1 cellular context compared by ENCODE assay signal in the genomic region with DNA sequence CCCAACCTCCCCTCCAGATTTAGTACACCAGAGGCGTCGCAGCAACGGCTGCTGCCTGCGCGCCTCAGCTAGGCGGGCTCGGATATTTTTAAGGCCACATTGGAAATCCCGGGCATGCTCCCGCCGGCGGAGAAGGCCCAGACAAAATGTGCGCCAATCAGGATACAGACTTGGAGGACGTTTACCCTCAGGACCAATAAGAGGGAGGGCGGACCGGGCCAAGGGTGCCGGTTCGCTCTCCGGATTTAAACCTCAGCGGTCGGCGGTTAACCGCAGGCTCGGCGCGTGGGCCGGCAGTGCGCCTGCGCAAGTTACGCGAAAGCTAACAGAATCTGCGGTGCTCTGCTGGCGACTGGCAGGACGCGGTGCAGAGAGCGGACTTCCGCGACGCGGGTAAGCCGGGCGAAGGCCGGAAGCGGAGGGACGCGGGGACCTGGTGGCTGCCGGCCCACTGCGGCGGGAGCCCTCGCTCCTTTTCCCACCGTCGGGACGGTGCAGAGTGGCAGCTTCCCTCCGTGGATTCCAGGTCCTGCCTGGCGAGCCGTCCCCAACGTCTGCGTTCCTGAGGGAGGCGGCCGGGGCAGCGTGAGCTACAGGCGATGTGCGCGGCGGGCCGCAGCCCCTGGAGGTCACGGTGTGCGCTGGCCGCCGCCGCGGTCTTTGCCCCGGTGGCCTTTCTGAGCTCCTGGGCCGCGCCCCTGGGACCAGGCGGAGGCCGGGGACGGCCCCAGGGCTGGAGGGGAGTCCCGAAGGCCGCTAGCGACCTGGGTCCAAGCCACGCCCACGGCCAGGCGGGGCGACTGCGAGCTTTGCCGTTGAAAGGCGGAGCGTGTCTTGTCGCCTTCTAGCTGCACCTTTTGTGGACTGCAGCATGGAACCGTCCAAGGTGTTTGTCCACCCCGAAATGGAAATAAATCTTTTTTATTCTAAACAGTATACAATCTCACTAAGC.
TF ChIP-seq lines count a peak whose summit lies in the region.

A gene with protein sequence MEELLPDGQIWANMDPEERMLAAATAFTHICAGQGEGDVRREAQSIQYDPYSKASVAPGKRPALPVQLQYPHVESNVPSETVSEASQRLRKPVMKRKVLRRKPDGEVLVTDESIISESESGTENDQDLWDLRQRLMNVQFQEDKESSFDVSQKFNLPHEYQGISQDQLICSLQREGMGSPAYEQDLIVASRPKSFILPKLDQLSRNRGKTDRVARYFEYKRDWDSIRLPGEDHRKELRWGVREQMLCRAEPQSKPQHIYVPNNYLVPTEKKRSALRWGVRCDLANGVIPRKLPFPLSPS (plus strand): TSS at position 296 of the 952 bp plus-strand sequence. CDS start 11,701 bp downstream, outside the sequence.

TF ChIP-seq in K562, 482 proteins besides CTCF, POLR2A, EP300 and RAD21 (continued from another document and continues in another):
- TF ChIP-seq, protein P1, sequence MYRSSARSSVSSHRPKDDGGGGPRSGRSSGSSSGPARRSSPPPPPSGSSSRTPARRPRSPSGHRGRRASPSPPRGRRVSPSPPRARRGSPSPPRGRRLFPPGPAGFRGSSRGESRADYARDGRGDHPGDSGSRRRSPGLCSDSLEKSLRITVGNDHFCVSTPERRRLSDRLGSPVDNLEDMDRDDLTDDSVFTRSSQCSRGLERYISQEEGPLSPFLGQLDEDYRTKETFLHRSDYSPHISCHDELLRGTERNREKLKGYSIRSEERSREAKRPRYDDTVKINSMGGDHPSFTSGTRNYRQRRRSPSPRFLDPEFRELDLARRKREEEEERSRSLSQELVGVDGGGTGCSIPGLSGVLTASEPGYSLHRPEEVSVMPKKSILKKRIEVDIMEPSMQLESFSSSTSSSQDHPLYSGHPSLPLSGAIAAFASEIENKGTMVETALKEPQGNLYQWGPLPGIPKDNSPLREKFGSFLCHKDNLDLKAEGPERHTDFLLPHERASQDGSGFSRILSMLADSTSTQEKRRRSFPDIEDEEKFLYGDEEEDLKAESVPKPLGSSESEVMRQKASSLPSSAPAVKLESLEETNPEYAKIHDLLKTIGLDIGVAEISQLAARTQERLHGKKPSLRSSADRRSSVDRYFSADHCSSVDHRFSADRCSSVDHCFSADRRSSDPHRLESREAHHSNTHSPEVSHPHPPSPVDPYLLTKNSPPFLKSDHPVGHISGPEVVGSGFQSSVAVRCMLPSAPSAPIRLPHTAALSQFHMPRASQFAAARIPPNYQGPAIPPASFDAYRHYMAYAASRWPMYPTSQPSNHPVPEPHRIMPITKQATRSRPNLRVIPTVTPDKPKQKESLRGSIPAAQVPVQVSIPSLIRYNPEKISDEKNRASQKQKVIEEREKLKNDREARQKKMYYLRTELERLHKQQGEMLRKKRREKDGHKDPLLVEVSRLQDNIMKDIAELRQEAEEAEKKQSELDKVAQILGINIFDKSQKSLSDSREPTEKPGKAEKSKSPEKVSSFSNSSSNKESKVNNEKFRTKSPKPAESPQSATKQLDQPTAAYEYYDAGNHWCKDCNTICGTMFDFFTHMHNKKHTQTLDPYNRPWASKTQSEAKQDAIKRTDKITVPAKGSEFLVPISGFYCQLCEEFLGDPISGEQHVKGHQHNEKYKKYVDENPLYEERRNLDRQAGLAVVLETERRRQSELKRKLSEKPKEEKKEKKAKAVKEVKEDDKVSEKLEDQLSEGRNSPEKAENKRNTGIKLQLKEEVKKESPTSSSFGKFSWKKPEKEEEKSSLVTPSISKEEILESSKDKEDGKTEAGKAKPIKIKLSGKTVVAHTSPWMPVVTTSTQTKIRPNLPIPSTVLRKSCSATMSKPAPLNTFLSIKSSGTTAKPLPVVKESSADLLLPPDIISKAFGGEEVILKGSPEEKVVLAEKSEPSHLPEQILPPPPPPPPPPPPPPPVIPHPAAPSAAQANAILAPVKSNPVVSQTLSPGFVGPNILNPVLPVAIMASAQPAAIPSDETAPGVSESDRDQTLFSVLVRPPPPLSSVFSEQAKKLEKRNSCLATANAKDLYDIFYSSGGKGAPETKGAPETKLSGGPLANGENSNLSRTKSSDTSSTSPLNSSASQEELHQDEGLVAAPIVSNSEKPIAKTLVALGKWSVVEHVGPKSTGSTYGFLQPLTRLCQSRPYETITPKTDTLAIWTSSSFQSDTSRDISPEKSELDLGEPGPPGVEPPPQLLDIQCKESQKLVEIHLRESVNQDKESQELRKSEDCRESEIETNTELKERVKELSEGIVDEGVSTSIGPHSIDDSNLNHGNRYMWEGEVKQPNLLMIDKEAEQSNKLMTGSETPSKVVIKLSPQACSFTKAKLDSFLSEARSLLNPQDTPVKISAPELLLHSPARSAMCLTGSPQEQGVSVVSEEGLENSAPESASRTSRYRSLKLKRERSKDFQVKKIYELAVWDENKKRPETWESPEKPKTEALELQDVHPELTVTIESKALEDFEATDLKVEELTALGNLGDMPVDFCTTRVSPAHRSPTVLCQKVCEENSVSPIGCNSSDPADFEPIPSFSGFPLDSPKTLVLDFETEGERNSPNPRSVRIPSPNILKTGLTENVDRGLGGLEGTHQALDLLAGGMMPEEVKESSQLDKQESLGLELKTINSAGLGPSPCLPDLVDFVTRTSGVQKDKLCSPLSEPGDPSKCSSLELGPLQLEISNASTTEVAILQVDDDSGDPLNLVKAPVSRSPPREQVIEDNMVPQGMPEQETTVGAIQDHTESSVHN (IDR thresholded peaks at IDR 0.05; ENCODE audit: borderline replicate concordance in 1 of 2, low read depth in 1 of 2), result no peak
- no peak for TF ChIP-seq FUS (optimal IDR thresholded peaks at IDR 0.05; ENCODE audit: low read depth, low read length)
- TF ChIP-seq HOXB6 (CRISPR knock-in tag; IDR thresholded peaks at IDR 0.05; ENCODE audit: borderline replicate concordance), result no peak
- TF ChIP-seq, protein P2, sequence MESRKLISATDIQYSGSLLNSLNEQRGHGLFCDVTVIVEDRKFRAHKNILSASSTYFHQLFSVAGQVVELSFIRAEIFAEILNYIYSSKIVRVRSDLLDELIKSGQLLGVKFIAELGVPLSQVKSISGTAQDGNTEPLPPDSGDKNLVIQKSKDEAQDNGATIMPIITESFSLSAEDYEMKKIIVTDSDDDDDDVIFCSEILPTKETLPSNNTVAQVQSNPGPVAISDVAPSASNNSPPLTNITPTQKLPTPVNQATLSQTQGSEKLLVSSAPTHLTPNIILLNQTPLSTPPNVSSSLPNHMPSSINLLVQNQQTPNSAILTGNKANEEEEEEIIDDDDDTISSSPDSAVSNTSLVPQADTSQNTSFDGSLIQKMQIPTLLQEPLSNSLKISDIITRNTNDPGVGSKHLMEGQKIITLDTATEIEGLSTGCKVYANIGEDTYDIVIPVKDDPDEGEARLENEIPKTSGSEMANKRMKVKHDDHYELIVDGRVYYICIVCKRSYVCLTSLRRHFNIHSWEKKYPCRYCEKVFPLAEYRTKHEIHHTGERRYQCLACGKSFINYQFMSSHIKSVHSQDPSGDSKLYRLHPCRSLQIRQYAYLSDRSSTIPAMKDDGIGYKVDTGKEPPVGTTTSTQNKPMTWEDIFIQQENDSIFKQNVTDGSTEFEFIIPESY (CRISPR knock-in tag; IDR thresholded peaks at IDR 0.05), result peak; percentile 29; the same call in 1 of the 2 replicates
- TF ChIP-seq ELF2 (CRISPR knock-in tag; IDR thresholded peaks at IDR 0.05), result peak; percentile 75; the same call in 1 of the 2 replicates
- TF ChIP-seq PTBP1 (IDR thresholded peaks at IDR 0.05; ENCODE audit: low read depth, low read length), result no peak
- no peak for TF ChIP-seq WHSC1 (IDR thresholded peaks at IDR 0.05; ENCODE audit: low read length)
- TF ChIP-seq, protein P3, sequence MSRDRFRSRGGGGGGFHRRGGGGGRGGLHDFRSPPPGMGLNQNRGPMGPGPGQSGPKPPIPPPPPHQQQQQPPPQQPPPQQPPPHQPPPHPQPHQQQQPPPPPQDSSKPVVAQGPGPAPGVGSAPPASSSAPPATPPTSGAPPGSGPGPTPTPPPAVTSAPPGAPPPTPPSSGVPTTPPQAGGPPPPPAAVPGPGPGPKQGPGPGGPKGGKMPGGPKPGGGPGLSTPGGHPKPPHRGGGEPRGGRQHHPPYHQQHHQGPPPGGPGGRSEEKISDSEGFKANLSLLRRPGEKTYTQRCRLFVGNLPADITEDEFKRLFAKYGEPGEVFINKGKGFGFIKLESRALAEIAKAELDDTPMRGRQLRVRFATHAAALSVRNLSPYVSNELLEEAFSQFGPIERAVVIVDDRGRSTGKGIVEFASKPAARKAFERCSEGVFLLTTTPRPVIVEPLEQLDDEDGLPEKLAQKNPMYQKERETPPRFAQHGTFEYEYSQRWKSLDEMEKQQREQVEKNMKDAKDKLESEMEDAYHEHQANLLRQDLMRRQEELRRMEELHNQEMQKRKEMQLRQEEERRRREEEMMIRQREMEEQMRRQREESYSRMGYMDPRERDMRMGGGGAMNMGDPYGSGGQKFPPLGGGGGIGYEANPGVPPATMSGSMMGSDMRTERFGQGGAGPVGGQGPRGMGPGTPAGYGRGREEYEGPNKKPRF (IDR thresholded peaks at IDR 0.05; ENCODE audit: low read depth, low read length), result no peak
- TF ChIP-seq NR2C1 (IDR thresholded peaks at IDR 0.05), result no peak
- TF ChIP-seq NR2C1 (tag; IDR thresholded peaks at IDR 0.05), result no peak
- TF ChIP-seq MAFG (tag; conservative IDR thresholded peaks at IDR 0.05), result no peak
- TF ChIP-seq SP1 (CRISPR knock-in tag; IDR thresholded peaks at IDR 0.05), result no peak
- TF ChIP-seq ARID1B (IDR thresholded peaks at IDR 0.05), result peak; percentile 11; the same call in 1 of the 2 replicates
- TF ChIP-seq CC2D1A (IDR thresholded peaks at IDR 0.05), result peak; percentile 97
- 0 out of 2 replicates have a peak, but pooled peaks have one; percentile 41 for TF ChIP-seq ZSCAN29 (IDR thresholded peaks at IDR 0.05)
- TF ChIP-seq POLR2H (tag; IDR thresholded peaks at IDR 0.05; ENCODE audit: low read depth), result peak; percentile 25; the same call in 1 of the 2 replicates
- TF ChIP-seq, protein P4, sequence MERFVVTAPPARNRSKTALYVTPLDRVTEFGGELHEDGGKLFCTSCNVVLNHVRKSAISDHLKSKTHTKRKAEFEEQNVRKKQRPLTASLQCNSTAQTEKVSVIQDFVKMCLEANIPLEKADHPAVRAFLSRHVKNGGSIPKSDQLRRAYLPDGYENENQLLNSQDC (CRISPR knock-in tag; IDR thresholded peaks at IDR 0.05), result no peak
- TF ChIP-seq, protein P5, sequence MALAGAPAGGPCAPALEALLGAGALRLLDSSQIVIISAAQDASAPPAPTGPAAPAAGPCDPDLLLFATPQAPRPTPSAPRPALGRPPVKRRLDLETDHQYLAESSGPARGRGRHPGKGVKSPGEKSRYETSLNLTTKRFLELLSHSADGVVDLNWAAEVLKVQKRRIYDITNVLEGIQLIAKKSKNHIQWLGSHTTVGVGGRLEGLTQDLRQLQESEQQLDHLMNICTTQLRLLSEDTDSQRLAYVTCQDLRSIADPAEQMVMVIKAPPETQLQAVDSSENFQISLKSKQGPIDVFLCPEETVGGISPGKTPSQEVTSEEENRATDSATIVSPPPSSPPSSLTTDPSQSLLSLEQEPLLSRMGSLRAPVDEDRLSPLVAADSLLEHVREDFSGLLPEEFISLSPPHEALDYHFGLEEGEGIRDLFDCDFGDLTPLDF (CRISPR knock-in tag; IDR thresholded peaks at IDR 0.05), result no peak
- TF ChIP-seq, protein P6, sequence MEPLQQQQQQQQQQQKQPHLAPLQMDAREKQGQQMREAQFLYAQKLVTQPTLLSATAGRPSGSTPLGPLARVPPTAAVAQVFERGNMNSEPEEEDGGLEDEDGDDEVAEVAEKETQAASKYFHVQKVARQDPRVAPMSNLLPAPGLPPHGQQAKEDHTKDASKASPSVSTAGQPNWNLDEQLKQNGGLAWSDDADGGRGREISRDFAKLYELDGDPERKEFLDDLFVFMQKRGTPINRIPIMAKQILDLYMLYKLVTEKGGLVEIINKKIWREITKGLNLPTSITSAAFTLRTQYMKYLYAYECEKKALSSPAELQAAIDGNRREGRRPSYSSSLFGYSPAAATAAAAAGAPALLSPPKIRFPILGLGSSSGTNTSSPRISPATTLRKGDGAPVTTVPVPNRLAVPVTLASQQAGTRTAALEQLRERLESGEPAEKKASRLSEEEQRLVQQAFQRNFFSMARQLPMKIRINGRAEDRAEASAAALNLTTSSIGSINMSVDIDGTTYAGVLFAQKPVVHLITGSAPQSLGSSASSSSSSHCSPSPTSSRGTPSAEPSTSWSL (CRISPR knock-in tag; IDR thresholded peaks at IDR 0.05; ENCODE audit: borderline replicate concordance), result no peak
- TF ChIP-seq, protein P7, sequence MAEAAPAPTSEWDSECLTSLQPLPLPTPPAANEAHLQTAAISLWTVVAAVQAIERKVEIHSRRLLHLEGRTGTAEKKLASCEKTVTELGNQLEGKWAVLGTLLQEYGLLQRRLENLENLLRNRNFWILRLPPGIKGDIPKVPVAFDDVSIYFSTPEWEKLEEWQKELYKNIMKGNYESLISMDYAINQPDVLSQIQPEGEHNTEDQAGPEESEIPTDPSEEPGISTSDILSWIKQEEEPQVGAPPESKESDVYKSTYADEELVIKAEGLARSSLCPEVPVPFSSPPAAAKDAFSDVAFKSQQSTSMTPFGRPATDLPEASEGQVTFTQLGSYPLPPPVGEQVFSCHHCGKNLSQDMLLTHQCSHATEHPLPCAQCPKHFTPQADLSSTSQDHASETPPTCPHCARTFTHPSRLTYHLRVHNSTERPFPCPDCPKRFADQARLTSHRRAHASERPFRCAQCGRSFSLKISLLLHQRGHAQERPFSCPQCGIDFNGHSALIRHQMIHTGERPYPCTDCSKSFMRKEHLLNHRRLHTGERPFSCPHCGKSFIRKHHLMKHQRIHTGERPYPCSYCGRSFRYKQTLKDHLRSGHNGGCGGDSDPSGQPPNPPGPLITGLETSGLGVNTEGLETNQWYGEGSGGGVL (CRISPR knock-in tag; IDR thresholded peaks at IDR 0.05), result no peak
- no peak for TF ChIP-seq NBN (IDR thresholded peaks at IDR 0.05; ENCODE audit: low read depth)
- TF ChIP-seq ZNF77 (CRISPR knock-in tag; IDR thresholded peaks at IDR 0.05), result no peak
- TF ChIP-seq BHLHE40 (IDR thresholded peaks at IDR 0.05; ENCODE audit: low read length), result no peak; the same call in 1 of the 2 replicates
- TF ChIP-seq, protein P8, sequence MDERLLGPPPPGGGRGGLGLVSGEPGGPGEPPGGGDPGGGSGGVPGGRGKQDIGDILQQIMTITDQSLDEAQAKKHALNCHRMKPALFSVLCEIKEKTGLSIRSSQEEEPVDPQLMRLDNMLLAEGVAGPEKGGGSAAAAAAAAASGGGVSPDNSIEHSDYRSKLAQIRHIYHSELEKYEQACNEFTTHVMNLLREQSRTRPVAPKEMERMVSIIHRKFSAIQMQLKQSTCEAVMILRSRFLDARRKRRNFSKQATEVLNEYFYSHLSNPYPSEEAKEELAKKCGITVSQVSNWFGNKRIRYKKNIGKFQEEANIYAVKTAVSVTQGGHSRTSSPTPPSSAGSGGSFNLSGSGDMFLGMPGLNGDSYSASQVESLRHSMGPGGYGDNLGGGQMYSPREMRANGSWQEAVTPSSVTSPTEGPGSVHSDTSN (CRISPR knock-in tag; IDR thresholded peaks at IDR 0.05; ENCODE audit: low read depth), result no peak
- TF ChIP-seq, protein P8 (tag; conservative IDR thresholded peaks at IDR 0.05; ENCODE audit: low read depth), result no peak
- no peak for TF ChIP-seq MCM7 (IDR thresholded peaks at IDR 0.05)
- 0 out of 2 replicates have a peak, but pooled peaks have one; percentile 5 for TF ChIP-seq ZNF239 (CRISPR knock-in tag; IDR thresholded peaks at IDR 0.05)
- TF ChIP-seq GATA2 (CRISPR knock-in tag; IDR thresholded peaks at IDR 0.05), result no peak
- TF ChIP-seq ZBED1 (IDR thresholded peaks at IDR 0.05), result no peak
